ENCODE assay signal across 8 cellular contexts in genomic region chr2:173075056-173075780, GRCh38.
A peak's percentile ranks its signal among the peaks of the same experiment; 100 is the strongest.
DNase-seq lines count a peak whose midpoint lies in the region; ATAC-seq and TF ChIP-seq lines count a peak whose summit lies in the region.

No MANE protein-coding gene starts in this region.

- H3K4me1 ChIP-seq in RWPE2 (ENCODE audit: insufficient read depth, poor library complexity, severe bottlenecking) = peaks cover 23% of the 10 kb centered on the region

- DNase-seq in NCI-H82 (lab: John Stamatoyannopoulos, UW) (peak; percentile 69), NCI-H82 treated with DMSO at 0.1 percent for 48 hours (lab: John Stamatoyannopoulos, UW; ENCODE audit: unreplicated experiment) (no peak), RWPE2 (ENCODE audit: low spot score) (no peak), fibroblast of pulmonary artery (ENCODE audit: low read depth) (no peak), skeletal muscle cell (ENCODE audit: low read depth) (no peak), GOT3 (lab: John Stamatoyannopoulos, UW) (no peak), SKM-1 (lab: John Stamatoyannopoulos, UW; ENCODE audit: unreplicated experiment) (no peak)

- peak overlapping the region; percentile 74 for H3K27ac ChIP-seq in RWPE2 (ENCODE audit: poor library complexity, severe bottlenecking)

- ATAC-seq in RWPE2 (ENCODE audit: low read depth) (no peak), HG03175 (IDR thresholded peaks at IDR 0.05; ENCODE audit: unreplicated experiment) (no peak)

- H3K36me3 ChIP-seq in RWPE2 (ENCODE audit: low read depth) = peaks cover 5% of the 10 kb centered on the region; the same call in 1 of the 2 replicates

- no peak for TF ChIP-seq CTCF in RWPE2 (IDR thresholded peaks at IDR 0.05; ENCODE audit: poor library complexity, severe bottlenecking)
- TF ChIP-seq CTCF in fibroblast of pulmonary artery (IDR thresholded peaks at IDR 0.05; ENCODE audit: low read length, missing control alignments) = no peak

- H3K4me3 ChIP-seq in RWPE2 (ENCODE audit: severe bottlenecking) (peak overlapping the region; percentile 70), fibroblast of pulmonary artery (replicated peaks; ENCODE audit: low read depth, low read length) (peak overlapping the region; percentile 71), skeletal muscle cell (ENCODE audit: low read depth, low read length) (peak overlapping the region; percentile 72)

- no peaks in the 10 kb centered on the region for H3K9me3 ChIP-seq in RWPE2 (ENCODE audit: severe bottlenecking)

- no peaks in the 10 kb centered on the region for H3K27me3 ChIP-seq in RWPE2 (ENCODE audit: insufficient read depth, poor library complexity, severe bottlenecking)
